ENCODE assay signal across 1 cellular context in the genomic region with DNA sequence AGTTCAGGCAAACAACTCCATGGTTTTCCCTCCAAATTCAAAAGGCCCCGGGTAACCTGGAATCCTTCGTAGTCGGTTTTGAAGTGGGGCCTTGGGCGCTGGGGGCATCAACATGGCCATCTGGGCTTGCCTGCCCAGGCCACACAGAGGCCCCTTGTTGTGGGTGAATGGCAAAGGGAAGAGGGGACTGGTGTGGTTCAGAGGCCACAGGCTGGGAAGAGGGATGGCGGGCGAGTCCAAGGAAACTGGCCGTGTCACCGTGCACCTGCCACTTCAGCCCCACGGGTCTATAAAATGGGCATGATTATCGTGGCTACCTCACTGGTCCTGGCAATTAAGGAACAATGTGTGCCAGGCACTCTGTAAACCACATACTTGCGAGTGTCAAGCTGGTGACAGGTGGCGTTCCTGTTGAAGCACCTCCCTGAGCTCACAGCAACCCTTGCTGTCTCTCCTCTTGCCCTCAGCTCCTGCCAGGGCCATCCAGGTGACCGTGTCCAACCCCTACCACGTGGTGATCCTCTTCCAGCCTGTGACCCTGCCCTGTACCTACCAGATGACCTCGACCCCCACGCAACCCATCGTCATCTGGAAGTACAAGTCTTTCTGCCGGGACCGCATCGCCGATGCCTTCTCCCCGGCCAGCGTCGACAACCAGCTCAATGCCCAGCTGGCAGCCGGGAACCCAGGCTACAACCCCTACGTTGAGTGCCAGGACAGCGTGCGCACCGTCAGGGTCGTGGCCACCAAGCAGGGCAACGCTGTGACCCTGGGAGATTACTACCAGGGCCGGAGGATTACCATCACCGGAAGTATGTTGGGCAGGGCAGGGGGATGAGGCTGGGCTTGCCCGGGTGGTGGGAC.
TF ChIP-seq lines count a peak whose summit lies in the region.

No MANE protein-coding gene starts in this region.

TF ChIP-seq in GM23338, 12 proteins besides CTCF, POLR2A, EP300 and RAD21 (continued from another document):
- TF ChIP-seq, protein P1, sequence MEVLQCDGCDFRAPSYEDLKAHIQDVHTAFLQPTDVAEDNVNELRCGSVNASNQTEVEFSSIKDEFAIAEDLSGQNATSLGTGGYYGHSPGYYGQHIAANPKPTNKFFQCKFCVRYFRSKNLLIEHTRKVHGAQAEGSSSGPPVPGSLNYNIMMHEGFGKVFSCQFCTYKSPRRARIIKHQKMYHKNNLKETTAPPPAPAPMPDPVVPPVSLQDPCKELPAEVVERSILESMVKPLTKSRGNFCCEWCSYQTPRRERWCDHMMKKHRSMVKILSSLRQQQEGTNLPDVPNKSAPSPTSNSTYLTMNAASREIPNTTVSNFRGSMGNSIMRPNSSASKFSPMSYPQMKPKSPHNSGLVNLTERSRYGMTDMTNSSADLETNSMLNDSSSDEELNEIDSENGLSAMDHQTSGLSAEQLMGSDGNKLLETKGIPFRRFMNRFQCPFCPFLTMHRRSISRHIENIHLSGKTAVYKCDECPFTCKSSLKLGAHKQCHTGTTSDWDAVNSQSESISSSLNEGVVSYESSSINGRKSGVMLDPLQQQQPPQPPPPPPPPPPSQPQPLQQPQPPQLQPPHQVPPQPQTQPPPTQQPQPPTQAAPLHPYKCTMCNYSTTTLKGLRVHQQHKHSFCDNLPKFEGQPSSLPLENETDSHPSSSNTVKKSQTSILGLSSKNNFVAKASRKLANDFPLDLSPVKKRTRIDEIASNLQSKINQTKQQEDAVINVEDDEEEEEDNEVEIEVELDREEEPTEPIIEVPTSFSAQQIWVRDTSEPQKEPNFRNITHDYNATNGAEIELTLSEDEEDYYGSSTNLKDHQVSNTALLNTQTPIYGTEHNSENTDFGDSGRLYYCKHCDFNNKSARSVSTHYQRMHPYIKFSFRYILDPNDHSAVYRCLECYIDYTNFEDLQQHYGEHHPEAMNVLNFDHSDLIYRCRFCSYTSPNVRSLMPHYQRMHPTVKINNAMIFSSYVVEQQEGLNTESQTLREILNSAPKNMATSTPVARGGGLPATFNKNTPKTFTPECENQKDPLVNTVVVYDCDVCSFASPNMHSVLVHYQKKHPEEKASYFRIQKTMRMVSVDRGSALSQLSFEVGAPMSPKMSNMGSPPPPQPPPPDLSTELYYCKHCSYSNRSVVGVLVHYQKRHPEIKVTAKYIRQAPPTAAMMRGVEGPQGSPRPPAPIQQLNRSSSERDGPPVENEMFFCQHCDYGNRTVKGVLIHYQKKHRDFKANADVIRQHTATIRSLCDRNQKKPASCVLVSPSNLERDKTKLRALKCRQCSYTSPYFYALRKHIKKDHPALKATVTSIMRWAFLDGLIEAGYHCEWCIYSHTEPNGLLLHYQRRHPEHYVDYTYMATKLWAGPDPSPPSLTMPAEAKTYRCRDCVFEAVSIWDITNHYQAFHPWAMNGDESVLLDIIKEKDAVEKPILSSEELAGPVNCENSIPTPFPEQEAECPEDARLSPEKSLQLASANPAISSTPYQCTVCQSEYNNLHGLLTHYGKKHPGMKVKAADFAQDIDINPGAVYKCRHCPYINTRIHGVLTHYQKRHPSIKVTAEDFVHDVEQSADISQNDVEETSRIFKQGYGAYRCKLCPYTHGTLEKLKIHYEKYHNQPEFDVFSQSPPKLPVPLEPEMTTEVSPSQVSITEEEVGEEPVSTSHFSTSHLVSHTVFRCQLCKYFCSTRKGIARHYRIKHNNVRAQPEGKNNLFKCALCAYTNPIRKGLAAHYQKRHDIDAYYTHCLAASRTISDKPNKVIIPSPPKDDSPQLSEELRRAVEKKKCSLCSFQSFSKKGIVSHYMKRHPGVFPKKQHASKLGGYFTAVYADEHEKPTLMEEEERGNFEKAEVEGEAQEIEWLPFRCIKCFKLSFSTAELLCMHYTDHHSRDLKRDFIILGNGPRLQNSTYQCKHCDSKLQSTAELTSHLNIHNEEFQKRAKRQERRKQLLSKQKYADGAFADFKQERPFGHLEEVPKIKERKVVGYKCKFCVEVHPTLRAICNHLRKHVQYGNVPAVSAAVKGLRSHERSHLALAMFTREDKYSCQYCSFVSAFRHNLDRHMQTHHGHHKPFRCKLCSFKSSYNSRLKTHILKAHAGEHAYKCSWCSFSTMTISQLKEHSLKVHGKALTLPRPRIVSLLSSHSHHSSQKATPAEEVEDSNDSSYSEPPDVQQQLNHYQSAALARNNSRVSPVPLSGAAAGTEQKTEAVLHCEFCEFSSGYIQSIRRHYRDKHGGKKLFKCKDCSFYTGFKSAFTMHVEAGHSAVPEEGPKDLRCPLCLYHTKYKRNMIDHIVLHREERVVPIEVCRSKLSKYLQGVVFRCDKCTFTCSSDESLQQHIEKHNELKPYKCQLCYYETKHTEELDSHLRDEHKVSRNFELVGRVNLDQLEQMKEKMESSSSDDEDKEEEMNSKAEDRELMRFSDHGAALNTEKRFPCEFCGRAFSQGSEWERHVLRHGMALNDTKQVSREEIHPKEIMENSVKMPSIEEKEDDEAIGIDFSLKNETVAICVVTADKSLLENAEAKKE (CRISPR knock-in tag; IDR thresholded peaks at IDR 0.05), result no peak
- TF ChIP-seq STAT1 (IDR thresholded peaks at IDR 0.05; ENCODE audit: unreplicated experiment) (no peak), ZNF331 (CRISPR knock-in tag; IDR thresholded peaks at IDR 0.05; ENCODE audit: low read depth) (no peak), EZH2 (IDR thresholded peaks at IDR 0.05; ENCODE audit: low read depth, unreplicated experiment) (no peak), NANOG (IDR thresholded peaks at IDR 0.05; ENCODE audit: borderline replicate concordance) (no peak), JUNB (IDR thresholded peaks at IDR 0.05; ENCODE audit: unreplicated experiment) (no peak), CREB1 (CRISPR knock-in tag; IDR thresholded peaks at IDR 0.05; ENCODE audit: low read depth) (no peak)
- TF ChIP-seq, protein P2, sequence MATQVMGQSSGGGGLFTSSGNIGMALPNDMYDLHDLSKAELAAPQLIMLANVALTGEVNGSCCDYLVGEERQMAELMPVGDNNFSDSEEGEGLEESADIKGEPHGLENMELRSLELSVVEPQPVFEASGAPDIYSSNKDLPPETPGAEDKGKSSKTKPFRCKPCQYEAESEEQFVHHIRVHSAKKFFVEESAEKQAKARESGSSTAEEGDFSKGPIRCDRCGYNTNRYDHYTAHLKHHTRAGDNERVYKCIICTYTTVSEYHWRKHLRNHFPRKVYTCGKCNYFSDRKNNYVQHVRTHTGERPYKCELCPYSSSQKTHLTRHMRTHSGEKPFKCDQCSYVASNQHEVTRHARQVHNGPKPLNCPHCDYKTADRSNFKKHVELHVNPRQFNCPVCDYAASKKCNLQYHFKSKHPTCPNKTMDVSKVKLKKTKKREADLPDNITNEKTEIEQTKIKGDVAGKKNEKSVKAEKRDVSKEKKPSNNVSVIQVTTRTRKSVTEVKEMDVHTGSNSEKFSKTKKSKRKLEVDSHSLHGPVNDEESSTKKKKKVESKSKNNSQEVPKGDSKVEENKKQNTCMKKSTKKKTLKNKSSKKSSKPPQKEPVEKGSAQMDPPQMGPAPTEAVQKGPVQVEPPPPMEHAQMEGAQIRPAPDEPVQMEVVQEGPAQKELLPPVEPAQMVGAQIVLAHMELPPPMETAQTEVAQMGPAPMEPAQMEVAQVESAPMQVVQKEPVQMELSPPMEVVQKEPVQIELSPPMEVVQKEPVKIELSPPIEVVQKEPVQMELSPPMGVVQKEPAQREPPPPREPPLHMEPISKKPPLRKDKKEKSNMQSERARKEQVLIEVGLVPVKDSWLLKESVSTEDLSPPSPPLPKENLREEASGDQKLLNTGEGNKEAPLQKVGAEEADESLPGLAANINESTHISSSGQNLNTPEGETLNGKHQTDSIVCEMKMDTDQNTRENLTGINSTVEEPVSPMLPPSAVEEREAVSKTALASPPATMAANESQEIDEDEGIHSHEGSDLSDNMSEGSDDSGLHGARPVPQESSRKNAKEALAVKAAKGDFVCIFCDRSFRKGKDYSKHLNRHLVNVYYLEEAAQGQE (IDR thresholded peaks at IDR 0.05; ENCODE audit: unreplicated experiment), result no peak
- TF ChIP-seq, protein P3, sequence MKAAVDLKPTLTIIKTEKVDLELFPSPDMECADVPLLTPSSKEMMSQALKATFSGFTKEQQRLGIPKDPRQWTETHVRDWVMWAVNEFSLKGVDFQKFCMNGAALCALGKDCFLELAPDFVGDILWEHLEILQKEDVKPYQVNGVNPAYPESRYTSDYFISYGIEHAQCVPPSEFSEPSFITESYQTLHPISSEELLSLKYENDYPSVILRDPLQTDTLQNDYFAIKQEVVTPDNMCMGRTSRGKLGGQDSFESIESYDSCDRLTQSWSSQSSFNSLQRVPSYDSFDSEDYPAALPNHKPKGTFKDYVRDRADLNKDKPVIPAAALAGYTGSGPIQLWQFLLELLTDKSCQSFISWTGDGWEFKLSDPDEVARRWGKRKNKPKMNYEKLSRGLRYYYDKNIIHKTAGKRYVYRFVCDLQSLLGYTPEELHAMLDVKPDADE (IDR thresholded peaks at IDR 0.05), result no peak
